Comparison of ENCODE assay signal across 22 cellular contexts in the genomic region with DNA sequence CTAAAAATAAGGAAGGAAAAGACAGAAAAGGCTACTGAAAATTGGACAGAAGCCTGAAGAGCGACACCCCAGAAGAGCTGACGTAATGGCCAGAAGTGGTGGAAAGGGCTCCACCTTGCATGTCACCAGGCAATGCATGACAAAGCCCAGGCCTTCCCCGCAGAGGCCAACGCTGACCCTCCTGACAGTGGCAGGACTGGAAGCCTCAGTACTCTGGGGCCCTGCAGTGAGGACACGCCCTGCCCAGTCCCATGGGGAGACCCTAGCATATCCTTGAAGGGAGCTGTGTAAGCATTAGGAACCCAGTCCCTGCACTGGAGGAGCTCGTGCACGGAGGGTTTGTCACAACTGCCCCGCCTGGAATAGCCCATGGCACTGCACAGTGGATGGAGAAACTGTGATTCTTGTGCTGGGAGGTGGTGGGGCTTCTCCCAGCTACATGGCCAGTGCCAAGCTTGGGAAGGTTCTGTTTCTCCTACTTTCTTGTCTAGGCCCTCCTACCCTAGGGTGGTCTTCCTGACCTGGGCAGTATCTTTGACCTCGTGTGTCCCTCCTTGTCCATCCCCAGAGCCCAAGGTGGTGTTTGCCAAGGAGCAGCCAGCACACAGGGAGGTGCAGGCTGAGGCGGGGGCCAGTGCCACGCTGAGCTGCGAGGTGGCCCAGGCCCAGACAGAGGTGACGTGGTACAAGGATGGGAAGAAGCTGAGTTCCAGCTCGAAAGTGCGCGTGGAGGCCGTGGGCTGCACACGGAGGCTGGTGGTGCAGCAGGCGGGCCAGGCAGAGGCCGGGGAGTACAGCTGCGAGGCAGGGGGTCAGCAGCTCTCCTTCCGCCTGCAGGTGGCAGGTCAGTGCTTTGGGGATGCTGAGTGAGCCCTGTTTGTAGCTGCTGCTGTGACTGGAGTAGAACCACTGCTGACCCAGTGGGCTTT.
DNase-seq lines count a peak whose midpoint lies in the region; ATAC-seq, FAIRE-seq and TF ChIP-seq lines count a peak whose summit lies in the region.
"Had no signal": no experiment of that assay in that cellular context is flagged by ENCODE, and none has a peak within 500 bp of the region (broad histone marks: within the 10 kb centered on the region; RNA-seq: fewer than 3 reads in every experiment).

No MANE protein-coding gene starts in this region.

- H4K20me1 ChIP-seq in IMR-90 (ENCODE audit: insufficient read depth, low read length) (no peaks in the 10 kb centered on the region), H1 (replicated peaks in 1 of 2; ENCODE audit: control insufficient read depth in 1 of 2, insufficient read depth in 2 of 2, low read length in 2 of 2) (peaks cover 4 to 7% of the 10 kb centered on the region in 2 experiments)

- no peaks in the 10 kb centered on the region for H3K23me2 ChIP-seq in H1 (ENCODE audit: low read depth, low read length)

- ATAC-seq in IMR-90 (ENCODE audit: low read depth) (no peak), right cardiac atrium (peak; percentile 65 to 68), psoas muscle (peak; percentile 5 to 25 (median 12))
- ATAC-seq: foreskin keratinocyte, mucosa of descending colon had no signal

- DNase-seq in IMR-90 (no peak), H1 (ENCODE audit: low read depth in 1 of 2, low spot score in 2 of 2) (peak in 1 of 2 experiments; percentile 45), right cardiac atrium (no peak), psoas muscle (peak in 1 of 2 donors; percentile 63), NCI-H2171 (lab: John Stamatoyannopoulos, UW) (no peak), AG08395 (ENCODE audit: low spot score) (no peak)
- DNase-seq in NK-92 treated with Interleukin-12 subunit alpha and Interleukin-12 subunit beta, amount 100 ng/mL, for 24 hours (lab: John Stamatoyannopoulos, UW): no peak
- no peak for DNase-seq in activated CD4-positive, alpha-beta T cell treated with anti-CD3 and anti-CD28 coated beads, Interleukin-2, amount 50 U/mL, for 48 hours
- DNase-seq: activated CD4-positive, alpha-beta T cell treated with anti-CD3 and anti-CD28 coated beads, Interleukin-2, amount 50 U/mL, for 1 hour; activated CD8-positive, alpha-beta memory T cell treated with anti-CD3 and anti-CD28 coated beads, Interleukin-2, amount 50 U/mL, for 48 hours; activated effector memory CD4-positive, alpha-beta T cell treated with Interleukin-2 at 50 U/mL for 16 hours; AML-193; foreskin keratinocyte; Karpas-422; NCI-H1417 treated with DMSO at 0.1 percent for 48 hours; NCI-H69; SHP77; stimulated activated CD4-positive, alpha-beta T cell treated with anti-CD3 and anti-CD28 coated beads, Interleukin-4, amount 100 ng/mL, for 4 hours; T-helper 1 cell had no signal

- H3K36me3 ChIP-seq in IMR-90 (ENCODE audit: control insufficient read depth, insufficient read depth, low read length) (peaks cover 20% of the 10 kb centered on the region; the same call in 1 of the 2 replicates), H1 (ENCODE audit: control insufficient read depth in 2 of 4, insufficient read depth in 4 of 4, low read length in 3 of 4) (no peaks in the 10 kb centered on the region), psoas muscle (ENCODE audit: insufficient read depth in 1 of 2, low read depth in 1 of 2) (peaks cover 3 to 96% of the 10 kb centered on the region in 2 donors)

- H3K9ac ChIP-seq in IMR-90 (ENCODE audit: low read depth, low read length) (no peak overlapping the region), H1 (replicated peaks in 1 of 4; ENCODE audit: extremely low read depth in 1 of 4, low read depth in 3 of 4, low read length in 3 of 4) (no peak overlapping the region)

- H2BK120ac ChIP-seq in IMR-90 (ENCODE audit: low read depth, low read length) (no peak overlapping the region), H1 (replicated peaks; ENCODE audit: low read depth, low read length) (no peak overlapping the region)

- no peaks in the 10 kb centered on the region; the same call in 1 of the 2 replicates for H3K9me1 ChIP-seq in IMR-90 (ENCODE audit: insufficient read depth, low read length)

- no peak for TF ChIP-seq RAD21 in IMR-90 (IDR thresholded peaks at IDR 0.05; ENCODE audit: low read length)
- peak; percentile 15 to 42; a peak in 2 of 4 replicates for TF ChIP-seq RAD21 in H1 (IDR thresholded peaks at IDR 0.05 in 1 of 2, conservative IDR thresholded peaks at IDR 0.05 in 1 of 2; ENCODE audit: low read depth in 2 of 2, low read length in 2 of 2)

- H3K4me2 ChIP-seq in IMR-90 (ENCODE audit: low read depth, low read length) (no peak overlapping the region), H1 (ENCODE audit: insufficient read depth in 1 of 2, low read depth in 2 of 2, low read length in 2 of 2) (no peak overlapping the region)

- no peak overlapping the region for H4K8ac ChIP-seq in IMR-90 (ENCODE audit: low read depth in 2 of 2, low read length in 2 of 2)
- no peak overlapping the region; the same call in 1 of the 2 replicates for H4K8ac ChIP-seq in H1 (ENCODE audit: extremely low read depth, insufficient read depth, low read length)

- no peaks in the 10 kb centered on the region for H3K27me3 ChIP-seq in IMR-90 (ENCODE audit: control insufficient read depth, insufficient read depth, low read length)
- no peaks in the 10 kb centered on the region for H3K27me3 ChIP-seq in H1 (replicated peaks in 1 of 4; ENCODE audit: control insufficient read depth in 3 of 4, extremely low read depth in 1 of 4, insufficient read depth in 3 of 4, low read length in 3 of 4)
- no peaks in the 10 kb centered on the region for H3K27me3 ChIP-seq in right cardiac atrium (ENCODE audit: control insufficient read depth, insufficient read depth)
- no peaks in the 10 kb centered on the region for H3K27me3 ChIP-seq in psoas muscle (ENCODE audit: insufficient read depth in 3 of 3, low read length in 2 of 3)
- H3K27me3 ChIP-seq: foreskin keratinocyte had no signal

- H3K4ac ChIP-seq in IMR-90 (ENCODE audit: low read depth, low read length): no peak overlapping the region
- H3K4ac ChIP-seq in H1 (replicated peaks; ENCODE audit: insufficient read length, low read depth, low read length): no peak overlapping the region

- no TSS peak for BruUV-seq in IMR-90 (replicated peaks; lab: Mats Ljungman, UMichigan)

- dilution Hi-C loops in IMR-90 (cut with HindIII; ENCODE audit: low sequenced_read_pairs, unreplicated experiment): no loop called here

- no peak overlapping the region for H3K18ac ChIP-seq in IMR-90 (ENCODE audit: low read depth, low read length)
- no peak overlapping the region; the same call in 1 of the 2 replicates for H3K18ac ChIP-seq in H1 (ENCODE audit: extremely low read depth, low read length)

- no peak overlapping the region for H4K5ac ChIP-seq in IMR-90 (ENCODE audit: low read depth, low read length)
- no peak overlapping the region for H4K5ac ChIP-seq in H1 (ENCODE audit: insufficient read length, low read depth, low read length)

- no peak overlapping the region for H2AFZ ChIP-seq in IMR-90 (replicated peaks; ENCODE audit: low read length, poor library complexity)
- H2AFZ ChIP-seq in H1 (ENCODE audit: low read length): no peak overlapping the region

- H3K14ac ChIP-seq in IMR-90 (replicated peaks; ENCODE audit: low read depth, low read length) (no peak overlapping the region), H1 (ENCODE audit: insufficient read length) (no peak overlapping the region)

- intact Hi-C loops in IMR-90 (cut with micrococcal nuclease): no loop called here
- intact Hi-C loops in right cardiac atrium (cut with DNase I): no loop called here
- intact Hi-C loops in psoas muscle (cut with DNase I): no loop called here

- peaks cover 0 to 7% of the 10 kb centered on the region in 2 experiments; a peak in 3 of 4 replicates for H3K79me1 ChIP-seq in IMR-90 (ENCODE audit: low read depth in 1 of 2, low read length in 2 of 2)
- no peaks in the 10 kb centered on the region for H3K79me1 ChIP-seq in H1 (ENCODE audit: low read depth, low read length)

- H2BK20ac ChIP-seq in IMR-90 (ENCODE audit: low read depth, low read length) (no peak overlapping the region), H1 (ENCODE audit: low read length) (no peak overlapping the region)

- 92% methylated on average over 7 of the region's 22 CpGs; no CpG with 5 or more reads in 1 of the 2 experiments for WGBS in IMR-90 (ENCODE audit: extremely low coverage in 2 of 2, insufficient read length in 1 of 2), 2 experiments
- WGBS in H1 (ENCODE audit: extremely low coverage in 1 of 2, insufficient coverage in 1 of 2, insufficient read length in 1 of 2, insufficient replicate concordance in 2 of 2, low coverage in 1 of 2, low lambda C conversion rate in 2 of 2, missing lambda C conversion rate in 1 of 2), 2 experiments: 92% methylated on average over 21 of the region's 22 CpGs; no CpG with 5 or more reads in 1 of the 2 experiments
- WGBS in right cardiac atrium: 82% methylated on average over 22 of the region's 22 CpGs
- WGBS in psoas muscle, 3 donors: 82 to 89% (median 85%) methylated on average over 22 of the region's 22 CpGs

- no peaks in the 10 kb centered on the region for H3K9me3 ChIP-seq in IMR-90 (ENCODE audit: control insufficient read depth, insufficient read depth, low read length)
- no peaks in the 10 kb centered on the region for H3K9me3 ChIP-seq in H1 (ENCODE audit: insufficient read depth in 2 of 2, low read depth in 1 of 2, low read length in 1 of 2)
- H3K9me3 ChIP-seq in right cardiac atrium (ENCODE audit: control insufficient read depth, low read length): no peaks in the 10 kb centered on the region
- no peaks in the 10 kb centered on the region for H3K9me3 ChIP-seq in psoas muscle
- H3K9me3 ChIP-seq: Caco-2, mucosa of descending colon had no signal

- no peak for TF ChIP-seq POLR2A in IMR-90 (IDR thresholded peaks at IDR 0.05; ENCODE audit: low read depth, low read length)
- TF ChIP-seq POLR2A in H1 (IDR thresholded peaks at IDR 0.05; ENCODE audit: control extremely low read depth in 1 of 2, low read depth in 2 of 2, low read length in 2 of 2): no peak

- no peak overlapping the region for H3K4me3 ChIP-seq in IMR-90 (ENCODE audit: insufficient read depth, low read depth, low read length)
- no peak overlapping the region for H3K4me3 ChIP-seq in H1 (ENCODE audit: extremely low read depth in 1 of 4, insufficient read depth in 2 of 4, low read depth in 3 of 4, low read length in 4 of 4)
- no peak overlapping the region for H3K4me3 ChIP-seq in right cardiac atrium (ENCODE audit: low read length)
- H3K4me3 ChIP-seq in psoas muscle: no peak overlapping the region
- H3K4me3 ChIP-seq: mucosa of descending colon had no signal

- CTCF ChIA-PET in IMR-90 (lab: Yijun Ruan, JAX) (no interaction called here), H1 (lab: Charles Lee; ENCODE audit: partially characterized antibody) (interaction anchor here (0.7 to 2.3 kb wide), 11 partner anchors 9 to 100 kb away, joined by 3 to 11 read pairs (median 3); no protein-coding TSS in a partner anchor)

- in situ Hi-C loops in IMR-90 (cut with MboI; ENCODE audit: low sequenced_read_pairs): no loop called here

- no peak for TF ChIP-seq CTCF in IMR-90 (conservative IDR thresholded peaks at IDR 0.05; ENCODE audit: low read depth, low read length)
- peak in 2 of 3 experiments; percentile 37 to 46; a peak in 3 of 4 replicates for TF ChIP-seq CTCF in H1 (IDR thresholded peaks at IDR 0.05; ENCODE audit: control extremely low read depth in 1 of 3, insufficient read depth in 1 of 3, low read depth in 1 of 3, low read length in 3 of 3)
- no peak for TF ChIP-seq CTCF in psoas muscle (IDR thresholded peaks at IDR 0.05)

- H3K23ac ChIP-seq in IMR-90 (ENCODE audit: low read depth, low read length) (no peak overlapping the region), H1 (ENCODE audit: insufficient read length) (no peak overlapping the region)

- H3K56ac ChIP-seq in IMR-90 (ENCODE audit: extremely low read depth, insufficient read depth, low read length) (no peak overlapping the region), H1 (replicated peaks; ENCODE audit: insufficient read length, low read depth, low read length) (no peak overlapping the region)

- no peak overlapping the region for H2BK15ac ChIP-seq in IMR-90 (ENCODE audit: low read depth, low read length)
- no peak overlapping the region for H2BK15ac ChIP-seq in H1 (ENCODE audit: low read length)

- FAIRE-seq in H1 (lab: Jason Lieb, UNC): no peak
- FAIRE-seq: H54 had no signal

- POLR2A ChIA-PET in IMR-90 (lab: Charles Lee; ENCODE audit: unreplicated experiment) (no interaction called here), H1 (lab: Charles Lee; ENCODE audit: partially characterized antibody) (interaction anchor here (1.5 kb wide), 1 partner anchor 189 kb away, joined by 3 read pairs; no protein-coding TSS in a partner anchor)

- no peak overlapping the region for H2BK12ac ChIP-seq in H1 (ENCODE audit: low read depth, low read length)

- H2BK5ac ChIP-seq in IMR-90 (ENCODE audit: low read depth, low read length, poor library complexity, severe bottlenecking): no peak overlapping the region
- H2BK5ac ChIP-seq in H1 (ENCODE audit: low read depth, low read length): no peak overlapping the region

- H3K27ac ChIP-seq in IMR-90 (ENCODE audit: insufficient read depth, low read length) (no peak overlapping the region), H1 (ENCODE audit: low read depth, low read length) (no peak overlapping the region), right cardiac atrium (ENCODE audit: low read length) (no peak overlapping the region), psoas muscle (peak overlapping the region; percentile 50)
- H3K27ac ChIP-seq: foreskin keratinocyte had no signal

- no peak overlapping the region for H2AK5ac ChIP-seq in IMR-90 (ENCODE audit: low read depth, low read length)
- no peak overlapping the region for H2AK5ac ChIP-seq in H1 (ENCODE audit: low read depth, low read length)

- TF ChIP-seq EP300 in H1 (IDR thresholded peaks at IDR 0.05; ENCODE audit: borderline replicate concordance in 1 of 2, low read depth in 2 of 2, low read length in 2 of 2): no peak

- no peak overlapping the region for H4K91ac ChIP-seq in IMR-90 (ENCODE audit: insufficient read depth, low read depth, low read length)
- no peak overlapping the region for H4K91ac ChIP-seq in H1 (replicated peaks; ENCODE audit: insufficient read length, low read length)

- H3K79me2 ChIP-seq in H1 (ENCODE audit: control insufficient read depth in 1 of 2, insufficient read depth in 2 of 2, low read length in 2 of 2): no peaks in the 10 kb centered on the region

- H3K4me1 ChIP-seq in IMR-90 (ENCODE audit: control insufficient read depth, insufficient read depth, low read length) (peaks cover 5% of the 10 kb centered on the region), H1 (replicated peaks in 1 of 4; ENCODE audit: control insufficient read depth in 3 of 4, insufficient read depth in 4 of 4, low read length in 3 of 4) (no peaks in the 10 kb centered on the region), right cardiac atrium (ENCODE audit: control insufficient read depth, insufficient read depth, low read length) (no peaks in the 10 kb centered on the region), psoas muscle (peaks cover 34% of the 10 kb centered on the region)
- H3K4me1 ChIP-seq: Caco-2, foreskin keratinocyte had no signal

- H2AK9ac ChIP-seq in IMR-90 (replicated peaks; ENCODE audit: low read depth, low read length, poor library complexity): peak overlapping the region; percentile 82

Comparison
In these comparisons a context has a peak if more than half of its experiments do, and no peak if none do; other contexts are left out.
1. CTCF ChIP-seq: peak in H1 (2 of 3); none in IMR-90 (single experiment) and psoas muscle (single experiment).